Comparison of ENCODE assay signal across 2 cellular contexts in genomic region chr10:83222832-83223742, GRCh38.
TF ChIP-seq lines count a peak whose summit lies in the region.

No MANE protein-coding gene starts in this region.

TF ChIP-seq in GM23338, 12 proteins besides CTCF, POLR2A, EP300 and RAD21:
- TF ChIP-seq REST (IDR thresholded peaks at IDR 0.05; ENCODE audit: unreplicated experiment) (no peak), CREB1 (CRISPR knock-in tag; IDR thresholded peaks at IDR 0.05; ENCODE audit: low read depth) (no peak), ZNF331 (CRISPR knock-in tag; IDR thresholded peaks at IDR 0.05; ENCODE audit: low read depth) (no peak), NANOG (IDR thresholded peaks at IDR 0.05; ENCODE audit: borderline replicate concordance) (no peak), ZNF462 (CRISPR knock-in tag; IDR thresholded peaks at IDR 0.05) (no peak), ETS1 (IDR thresholded peaks at IDR 0.05) (no peak), ZNF114 (CRISPR knock-in tag; IDR thresholded peaks at IDR 0.05) (no peak), EZH2 (IDR thresholded peaks at IDR 0.05; ENCODE audit: low read depth, unreplicated experiment) (no peak), STAT1 (IDR thresholded peaks at IDR 0.05; ENCODE audit: unreplicated experiment) (no peak), POLR2AphosphoS5 (IDR thresholded peaks at IDR 0.05; ENCODE audit: low read depth) (no peak), JUNB (IDR thresholded peaks at IDR 0.05; ENCODE audit: unreplicated experiment) (no peak), EZH2phosphoT487 (IDR thresholded peaks at IDR 0.05; ENCODE audit: unreplicated experiment) (no peak)

TF ChIP-seq in H1, 55 proteins besides CTCF, POLR2A, EP300 and RAD21:
- no peak for TF ChIP-seq KDM5A (IDR thresholded peaks at IDR 0.05; ENCODE audit: low read length)
- 0 out of 2 replicates have a peak, but pooled peaks have one; percentile 41 for TF ChIP-seq E2F6 (IDR thresholded peaks at IDR 0.05)
- no peak for TF ChIP-seq SP1 (IDR thresholded peaks at IDR 0.05; ENCODE audit: low read depth, low read length)
- TF ChIP-seq TAF7 (optimal IDR thresholded peaks at IDR 0.05; ENCODE audit: borderline replicate concordance, low read depth, low read length) = no peak
- TF ChIP-seq RXRA (IDR thresholded peaks at IDR 0.05; ENCODE audit: insufficient read depth, low read depth, low read length) = no peak
